ENCODE assay signal across 2 cellular contexts in genomic region chr7:98211221-98211675, GRCh38.
TF ChIP-seq lines count a peak whose summit lies in the region.

TSS of gene BHLHA15 (plus strand) at chr7:98211439. CDS start at chr7:98212310, 871 bp downstream.

TF ChIP-seq in HEK293, 187 proteins besides CTCF, POLR2A, EP300 and RAD21 (continued from another document):
- TF ChIP-seq, protein P1, sequence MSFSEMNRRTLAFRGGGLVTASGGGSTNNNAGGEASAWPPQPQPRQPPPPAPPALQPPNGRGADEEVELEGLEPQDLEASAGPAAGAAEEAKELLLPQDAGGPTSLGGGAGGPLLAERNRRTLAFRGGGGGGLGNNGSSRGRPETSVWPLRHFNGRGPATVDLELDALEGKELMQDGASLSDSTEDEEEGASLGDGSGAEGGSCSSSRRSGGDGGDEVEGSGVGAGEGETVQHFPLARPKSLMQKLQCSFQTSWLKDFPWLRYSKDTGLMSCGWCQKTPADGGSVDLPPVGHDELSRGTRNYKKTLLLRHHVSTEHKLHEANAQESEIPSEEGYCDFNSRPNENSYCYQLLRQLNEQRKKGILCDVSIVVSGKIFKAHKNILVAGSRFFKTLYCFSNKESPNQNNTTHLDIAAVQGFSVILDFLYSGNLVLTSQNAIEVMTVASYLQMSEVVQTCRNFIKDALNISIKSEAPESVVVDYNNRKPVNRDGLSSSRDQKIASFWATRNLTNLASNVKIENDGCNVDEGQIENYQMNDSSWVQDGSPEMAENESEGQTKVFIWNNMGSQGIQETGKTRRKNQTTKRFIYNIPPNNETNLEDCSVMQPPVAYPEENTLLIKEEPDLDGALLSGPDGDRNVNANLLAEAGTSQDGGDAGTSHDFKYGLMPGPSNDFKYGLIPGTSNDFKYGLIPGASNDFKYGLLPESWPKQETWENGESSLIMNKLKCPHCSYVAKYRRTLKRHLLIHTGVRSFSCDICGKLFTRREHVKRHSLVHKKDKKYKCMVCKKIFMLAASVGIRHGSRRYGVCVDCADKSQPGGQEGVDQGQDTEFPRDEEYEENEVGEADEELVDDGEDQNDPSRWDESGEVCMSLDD (tag by site-specific recombination; IDR thresholded peaks at IDR 0.05): no peak
- TF ChIP-seq FEZF1 (tag by site-specific recombination; IDR thresholded peaks at IDR 0.05) (no peak), ZNF354C (tag by site-specific recombination; IDR thresholded peaks at IDR 0.05; ENCODE audit: borderline replicate concordance, low read depth) (no peak)
TF ChIP-seq in HEK293: peak in this region for 0.

TF ChIP-seq in endothelial cell of umbilical vein, 7 proteins besides CTCF, POLR2A, EP300 and RAD21 (continued from another document):
- TF ChIP-seq MYC (IDR thresholded peaks at IDR 0.05; ENCODE audit: low read depth, low read length): no peak
